In the genomic region with DNA sequence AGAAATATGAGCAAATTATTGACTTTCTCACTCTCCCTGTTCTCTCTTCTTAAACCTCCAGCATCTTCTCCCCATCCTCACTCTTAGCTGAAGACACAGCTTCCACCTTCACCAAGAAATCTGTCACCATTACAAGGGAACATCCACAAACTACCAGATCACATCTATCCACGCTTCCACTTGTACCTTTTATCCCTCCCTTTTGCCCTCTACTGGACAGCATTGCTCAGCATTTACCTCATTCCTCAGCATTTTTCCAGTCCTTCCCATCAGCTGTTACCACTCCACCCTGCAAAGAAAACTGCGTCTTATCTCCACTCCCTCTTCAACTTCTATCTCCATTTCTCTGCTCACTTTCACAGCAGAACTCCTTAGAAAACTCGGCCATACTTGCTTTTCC, we compare ENCODE assay signal across 22 cellular contexts. TPM values are rescaled to one million over a fixed set of nuclear protein-coding genes. Genes with fewer than 3 reads are reported as not detected.
DNase-seq lines count a peak whose midpoint lies in the region; ATAC-seq, FAIRE-seq and TF ChIP-seq lines count a peak whose summit lies in the region.
"Had no signal": no experiment of that assay in that cellular context is flagged by ENCODE, and none has a peak within 500 bp of the region (broad histone marks: within the 10 kb centered on the region; RNA-seq: fewer than 3 reads in every experiment).

No MANE protein-coding gene starts in this region.

- TF ChIP-seq POLR2A in K562 (conservative IDR thresholded peaks at IDR 0.05), result no peak

- 0 out of 4 replicates have a peak, but pooled peaks of 1 of the 2 experiments have one; percentile 16 for TF ChIP-seq RAD21 in K562 (CRISPR knock-in tag; conservative IDR thresholded peaks at IDR 0.05 in 1 of 2, IDR thresholded peaks at IDR 0.05 in 1 of 2)

- 0% methylated on average over 3 of the region's 3 CpGs for WGBS in K562 (ENCODE audit: insufficient coverage, low coverage, missing lambda C conversion rate)

- no peaks in the 10 kb centered on the region for H3K36me3 Mint-ChIP-seq in activated CD8-positive, alpha-beta memory T cell treated with anti-CD3 and anti-CD28 coated beads, Interleukin-2, amount 10 ng/mL, durations not matched to agents 7 days and 5 days

- H3K27me3 ChIP-seq in AG04450 (ENCODE audit: control insufficient read depth, insufficient read depth, low read length) (no peaks in the 10 kb centered on the region), K562 (ENCODE audit: control insufficient read depth in 2 of 2, insufficient read depth in 2 of 2, low read length in 2 of 2) (peaks cover 0 to 22% of the 10 kb centered on the region in 2 experiments; a peak in 4 of 5 replicates), left lung (no peaks in the 10 kb centered on the region)
- H3K27me3 ChIP-seq: vagina had no signal

- TF ChIP-seq CTCF in AG04450 (IDR thresholded peaks at IDR 0.05; ENCODE audit: low read depth, low read length), result peak; percentile 41
- TF ChIP-seq CTCF in K562 (IDR thresholded peaks at IDR 0.05 in 2 of 3, conservative IDR thresholded peaks at IDR 0.05 in 1 of 3; ENCODE audit: insufficient read depth in 2 of 3, low read depth in 1 of 3, low read length in 3 of 3), result peak; percentile 12 to 28 (median 24); a peak in 2 of 6 replicates
- TF ChIP-seq CTCF in left lung (IDR thresholded peaks at IDR 0.05), result no peak

- H3K9me3 ChIP-seq in AG04450 (ENCODE audit: control insufficient read depth, insufficient read depth, low read length) (no peaks in the 10 kb centered on the region), K562 (replicated peaks; ENCODE audit: control insufficient read depth, insufficient read depth, low read depth, low read length) (no peaks in the 10 kb centered on the region), left lung (no peaks in the 10 kb centered on the region)
- H3K9me3 ChIP-seq: vagina had no signal

- H3K9ac ChIP-seq in K562 (ENCODE audit: insufficient read depth in 1 of 2, low read depth in 2 of 2, low read length in 2 of 2), result no peak overlapping the region

- H3K9me1 ChIP-seq in K562 (ENCODE audit: control insufficient read depth, insufficient read depth, low read length), result no peaks in the 10 kb centered on the region

- CTCF ChIA-PET in AG04450 (lab: Charles Lee), result interaction anchor here (0.7 to 1.4 kb wide), 3 partner anchors 9 to 14 kb away, joined by 3 to 4 read pairs (median 4); no protein-coding TSS in a partner anchor
- CTCF ChIA-PET in K562 (lab: Yijun Ruan, JAX; ENCODE audit: low intra/inter-chr PET ratio), result no interaction called here
- CTCF ChIA-PET in activated CD8-positive, alpha-beta memory T cell treated with anti-CD3 and anti-CD28 coated beads, Interleukin-2, amount 10 ng/mL, durations not matched to agents 7 days and 5 days (lab: Charles Lee), result no interaction called here

- H3K4me1 Mint-ChIP-seq in activated CD8-positive, alpha-beta memory T cell treated with anti-CD3 and anti-CD28 coated beads, Interleukin-2, amount 10 ng/mL, durations not matched to agents 7 days and 5 days, result no peaks in the 10 kb centered on the region
- H3K4me1 Mint-ChIP-seq: T-helper 17 cell had no signal

- no peak overlapping the region for H3K4me2 ChIP-seq in K562 (ENCODE audit: insufficient read depth, low read length)

- H3K4me3 Mint-ChIP-seq in activated CD8-positive, alpha-beta memory T cell treated with anti-CD3 and anti-CD28 coated beads, Interleukin-2, amount 10 ng/mL, durations not matched to agents 7 days and 5 days, result no peak overlapping the region
- H3K4me3 Mint-ChIP-seq: activated CD4-positive, alpha-beta T cell treated with anti-CD3 and anti-CD28 coated beads, Interleukin-2, amount 10 ng/mL, durations not matched to agents 7 days and 5 days; T-helper 17 cell had no signal

- no TSS peak for BruUV-seq in K562 (replicated peaks; lab: Mats Ljungman, UMichigan)

- no peaks in the 10 kb centered on the region for H4K20me1 ChIP-seq in K562 (replicated peaks; ENCODE audit: control insufficient read depth, insufficient read depth, low read length)

- H3K36me3 ChIP-seq in K562 (ENCODE audit: control insufficient read depth, insufficient read depth, low read length) (no peaks in the 10 kb centered on the region), left lung (no peaks in the 10 kb centered on the region)
- H3K36me3 ChIP-seq: vagina had no signal

- H3K27ac ChIP-seq in AG04450 (ENCODE audit: low read depth, low read length) (no peak overlapping the region), K562 (ENCODE audit: extremely low read depth, low read depth, low read length) (no peak overlapping the region), left lung (no peak overlapping the region)
- H3K27ac ChIP-seq: RWPE1, vagina had no signal

- TF ChIP-seq EP300 in K562 (IDR thresholded peaks at IDR 0.05; ENCODE audit: low read length), result no peak

- H3K4me1 ChIP-seq in K562 (replicated peaks in 1 of 2; ENCODE audit: control insufficient read depth in 2 of 2, insufficient read depth in 2 of 2, low read length in 2 of 2), result no peaks in the 10 kb centered on the region
- no peaks in the 10 kb centered on the region for H3K4me1 ChIP-seq in left lung
- H3K4me1 ChIP-seq: vagina had no signal

- intact Hi-C loops in K562 (cut with micrococcal nuclease), result no loop called here
- intact Hi-C loops in left colon (cut with DNase I, micrococcal nuclease), result loop anchor here in 1 of 2 donors (10.0 kb wide), 1 partner anchor 61 kb away; no protein-coding TSS in a partner anchor
- intact Hi-C loops in left lung (cut with DNase I), result no loop called here

- peaks cover 2% of the 10 kb centered on the region for H3K9me3 Mint-ChIP-seq in activated CD8-positive, alpha-beta memory T cell treated with anti-CD3 and anti-CD28 coated beads, Interleukin-2, amount 10 ng/mL, durations not matched to agents 7 days and 5 days (ENCODE audit: low read depth)
- H3K9me3 Mint-ChIP-seq: activated CD4-positive, alpha-beta T cell treated with anti-CD3 and anti-CD28 coated beads, Interleukin-2, amount 10 ng/mL, durations not matched to agents 7 days and 5 days; activated T-helper 2 cell treated with anti-CD3 and anti-CD28 coated beads, Interferon-gamma antibody, Interleukin-2, Interleukin-4, amounts not matched to agents 10 μg/mL and 5 μg/mL and 100 μg/mL, durations not matched to agents 14 hours and 24 hours and 36 hours had no signal

- H3K27ac Mint-ChIP-seq in activated CD8-positive, alpha-beta memory T cell treated with anti-CD3 and anti-CD28 coated beads, Interleukin-2, amount 10 ng/mL, durations not matched to agents 7 days and 5 days, result no peak overlapping the region
- H3K27ac Mint-ChIP-seq: activated CD4-positive, alpha-beta T cell treated with anti-CD3 and anti-CD28 coated beads, Interleukin-2, amount 10 ng/mL, durations not matched to agents 7 days and 5 days; activated T-helper 2 cell treated with anti-CD3 and anti-CD28 coated beads, Interferon-gamma antibody, Interleukin-2, Interleukin-4, amounts not matched to agents 10 μg/mL and 5 μg/mL and 100 μg/mL, durations not matched to agents 14 hours and 24 hours and 36 hours; T-helper 17 cell had no signal

- DNase-seq in AG04450 (ENCODE audit: low read depth, low spot score) (no peak), HuH-7 (ENCODE audit: low spot score) (peak; percentile 8), K562 (ENCODE audit: extremely low read depth in 1 of 4, low spot score in 3 of 4) (no peak), left colon (no peak), left lung (no peak)
- DNase-seq in activated CD8-positive, alpha-beta memory T cell treated with anti-CD3 and anti-CD28 coated beads, Interleukin-2, amount 10 ng/mL, durations not matched to agents 7 days and 5 days, result no peak
- DNase-seq: activated CD4-positive, alpha-beta T cell treated with anti-CD3 and anti-CD28 coated beads, Interleukin-2, amount 10 ng/mL, durations not matched to agents 7 days and 5 days; amniotic stem cell; GOT3; KBM-7; NCI-H146; NCI-H526; nucleus accumbens; small intestine; stimulated activated naive CD8-positive, alpha-beta T cell treated with anti-CD3 and anti-CD28 coated beads, Interleukin-15, Interleukin-2, amounts not matched to agents 100 U/mL and 50 U/mL, for 24 hours; T-helper 17 cell had no signal

- H3K4me3 ChIP-seq in AG04450 (ENCODE audit: low read depth, low read length), result no peak overlapping the region
- H3K4me3 ChIP-seq in K562, result no peak overlapping the region
- no peak overlapping the region for H3K4me3 ChIP-seq in left lung
- H3K4me3 ChIP-seq: vagina had no signal

- FAIRE-seq in K562 (lab: Jason Lieb, UNC), result peak; percentile 37
- FAIRE-seq: small intestine had no signal

- 0 out of 3 replicates have a peak, but pooled peaks have one; percentile 41 for ATAC-seq in K562
- ATAC-seq in left colon, result peak; percentile 48
- ATAC-seq in left lung, result no peak
- no peak for ATAC-seq in HG02610 (IDR thresholded peaks at IDR 0.05; ENCODE audit: unreplicated experiment)
- no peak for ATAC-seq in GM18858 (IDR thresholded peaks at IDR 0.05; ENCODE audit: unreplicated experiment)
- no peak for ATAC-seq in activated CD8-positive, alpha-beta memory T cell treated with anti-CD3 and anti-CD28 coated beads, Interleukin-2, amount 10 ng/mL, durations not matched to agents 7 days and 5 days
- ATAC-seq: stimulated activated naive CD8-positive, alpha-beta T cell treated with anti-CD3 and anti-CD28 coated beads, Interleukin-15, Interleukin-2, amounts not matched to agents 100 U/mL and 50 U/mL, for 24 hours; T-helper 17 cell had no signal

- in situ Hi-C loops in K562 (cut with MboI), result no loop called here

- no peaks in the 10 kb centered on the region for H3K79me2 ChIP-seq in K562 (ENCODE audit: control insufficient read depth, insufficient read depth, low read length)

- H3K27me3 Mint-ChIP-seq in activated CD8-positive, alpha-beta memory T cell treated with anti-CD3 and anti-CD28 coated beads, Interleukin-2, amount 10 ng/mL, durations not matched to agents 7 days and 5 days, result no peaks in the 10 kb centered on the region
- H3K27me3 Mint-ChIP-seq: activated CD4-positive, alpha-beta T cell treated with anti-CD3 and anti-CD28 coated beads, Interleukin-2, amount 10 ng/mL, durations not matched to agents 7 days and 5 days had no signal

- POLR2A ChIA-PET in AG04450 (lab: Yijun Ruan, JAX) (no interaction called here), K562 (lab: Yijun Ruan, JAX) (no interaction called here)

- no peak overlapping the region for H2AFZ ChIP-seq in K562 (ENCODE audit: low read depth, low read length)

RNA-seq across cellular contexts. Expression of a gene that starts 42.6 kb away (rescaled TPM):
- polyA plus RNA-seq in AG04450 (2011; rRNA removed) (0.02 and 0.06 TPM in 2 replicates), K562 (2011; rRNA removed) (0.21 and 0.53 TPM in 2 replicates), K562 (2014; fragmentation: Illumina TruSeq; extraction: Trizol) (0.06 and 0.17 TPM in 2 replicates), K562 (2014; fragmentation: Nextera tagmentation; extraction: Ambion mirVana) (under 1 TPM; 0.13 TPM), K562 (2014; rRNA removed) (0.12 and 0.31 TPM in 2 replicates)
- polyA minus RNA-seq in AG04450 (2011; rRNA and poly(A)+ RNA removed), result not detected in 2 replicates
- 0.19 and 0.23 TPM in 2 replicates for total RNA-seq in K562 (2011; cell fraction: chromatin; rRNA removed; ENCODE audit: low replicate concordance)
- total RNA-seq in K562 (2011; cell fraction: nucleolus; rRNA removed), result 0.13 TPM in 1 of 2 replicates, not detected in the other
- 0.31 and 0.37 TPM in 2 replicates for total RNA-seq in K562 (2011; cell fraction: nucleoplasm; rRNA removed)
- total RNA-seq in K562 (2014; rRNA removed) (0.04 TPM in 1 of 2 replicates, not detected in the other), K562 (2014; rRNA removed; fragmentation: Illumina TruSeq; extraction: Trizol) (0.15 and 0.16 TPM in 2 replicates), K562 (2015; rRNA removed; fragmentation: Illumina TruSeq; extraction: Trizol) (0.15 and 0.18 TPM in 2 replicates), K562 (2021) (0.07 TPM in 2 replicates), left colon (under 1 TPM; 0.14 to 0.15 TPM), left lung (under 1 TPM; 0.03 to 0.05 TPM)
- 0.15 and 0.46 TPM in 2 replicates for polyA plus RNA-seq in K562 (2011; cell fraction: cytosol; rRNA removed)
- 0.14 and 0.70 TPM in 2 replicates for polyA plus RNA-seq in K562 (2011; cell fraction: nucleus; rRNA removed)
- 0.07 and 0.19 TPM in 2 replicates for polyA plus RNA-seq in K562 (2012)
- polyA minus RNA-seq in K562 (2011; rRNA and poly(A)+ RNA removed), result 0.25 and 1.3 TPM in 2 replicates
- polyA minus RNA-seq in K562 (2011; cell fraction: cytosol; rRNA and poly(A)+ RNA removed), result 0.36 TPM in 1 of 2 replicates, not detected in the other
- polyA minus RNA-seq in K562 (2011; cell fraction: nucleus; rRNA and poly(A)+ RNA removed), result 0.13 and 0.56 TPM in 2 replicates
- total RNA-seq in activated CD8-positive, alpha-beta memory T cell treated with anti-CD3 and anti-CD28 coated beads, Interleukin-2, amount 10 ng/mL, durations not matched to agents 7 days and 5 days, result not detected
- total RNA-seq: activated CD4-positive, alpha-beta T cell treated with anti-CD3 and anti-CD28 coated beads, Interleukin-2, amount 10 ng/mL, durations not matched to agents 7 days and 5 days; activated T-helper 2 cell treated with anti-CD3 and anti-CD28 coated beads, Interferon-gamma antibody, Interleukin-2, Interleukin-4, amounts not matched to agents 10 μg/mL and 5 μg/mL and 100 μg/mL, durations not matched to agents 14 hours and 24 hours and 36 hours; mesenteric fat pad; T-helper 17 cell; vagina had no signal

Comparison
In these comparisons a context has a peak if more than half of its experiments do, and no peak if none do; other contexts are left out.
1. CTCF ChIP-seq: peak in AG04450 (single experiment) and K562 (3 of 3); none in left lung (0 of 2).
2. ATAC-seq: peak in K562 (single experiment) and left colon (single experiment); none in left lung (single experiment), HG02610 (single experiment), GM18858 (single experiment) and activated CD8-positive, alpha-beta memory T cell treated with anti-CD3 and anti-CD28 coated beads, Interleukin-2, amount 10 ng/mL, durations not matched to agents 7 days and 5 days (single experiment).